26 cellular contexts compared by ENCODE assay signal in the genomic region with DNA sequence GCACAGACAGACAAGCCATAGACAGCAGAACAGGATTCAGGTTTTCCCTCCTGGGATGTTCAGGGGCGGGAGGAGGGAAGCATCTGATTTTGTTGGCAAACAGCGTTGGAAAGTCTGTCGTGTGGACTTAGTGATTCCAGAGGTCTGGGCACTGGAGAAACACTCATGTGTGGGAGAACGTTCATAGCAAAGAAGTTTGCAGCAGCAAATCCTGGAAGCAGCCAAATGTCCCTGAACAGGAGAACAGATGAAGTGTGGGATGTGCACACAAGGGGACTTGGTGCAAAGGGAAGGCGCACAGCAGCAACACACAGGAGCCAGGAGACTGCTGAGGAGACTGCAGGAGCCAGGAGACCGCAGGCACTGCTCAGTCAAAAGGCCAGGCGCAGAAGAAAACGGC.
"Had no signal": no experiment of that assay in that cellular context is flagged by ENCODE, and none has a peak within 500 bp of the region (broad histone marks: within the 10 kb centered on the region; RNA-seq: fewer than 3 reads in every experiment).

No MANE protein-coding gene starts in this region.

- H3K4me1 ChIP-seq: body of pancreas had no signal

- H3K4me1 Mint-ChIP-seq: activated CD4-positive, alpha-beta T cell treated with anti-CD3 and anti-CD28 coated beads for 36 hours; activated CD4-positive, alpha-beta T cell treated with anti-CD3 and anti-CD28 coated beads, Interleukin-2, amount 10 ng/mL, durations not matched to agents 24 days and 14 days; activated naive CD8-positive, alpha-beta T cell treated with anti-CD3 and anti-CD28 coated beads, Interleukin-2, amount 10 ng/mL, durations not matched to agents 7 days and 5 days had no signal

- H3K27me3 Mint-ChIP-seq: activated CD4-positive, alpha-beta T cell treated with anti-CD3 and anti-CD28 coated beads, Interleukin-2, amount 10 ng/mL, durations not matched to agents 24 days and 14 days had no signal

- H3K27ac Mint-ChIP-seq: activated CD4-positive, alpha-beta memory T cell treated with anti-CD3 and anti-CD28 coated beads for 36 hours; activated CD4-positive, alpha-beta T cell treated with anti-CD3 and anti-CD28 coated beads for 36 hours; activated CD4-positive, alpha-beta T cell treated with anti-CD3 and anti-CD28 coated beads, Interleukin-2, amount 10 ng/mL, durations not matched to agents 24 days and 14 days; activated CD8-positive, alpha-beta T cell treated with anti-CD3 and anti-CD28 coated beads, Interleukin-2, amount 10 ng/mL, durations not matched to agents 7 days and 5 days; activated naive CD4-positive, alpha-beta T cell treated with anti-CD3 and anti-CD28 coated beads for 36 hours; activated naive CD4-positive, alpha-beta T cell treated with anti-CD3 and anti-CD28 coated beads, Interleukin-2, amount 50 U/mL, for 72 hours; activated naive CD8-positive, alpha-beta T cell treated with anti-CD3 and anti-CD28 coated beads, Interleukin-2, amount 10 ng/mL, durations not matched to agents 7 days and 5 days; activated T-helper 1 cell treated with anti-CD3 and anti-CD28 coated beads, Interleukin-12 subunit alpha, Interleukin-12 subunit beta, Interleukin-2, Interleukin-4 antibody, amounts not matched to agents 30 ng/mL and 10 ng/mL and 1 ng/mL, durations not matched to agents 14 hours and 24 hours and 36 hours; activated T-helper 2 cell treated with anti-CD3 and anti-CD28 coated beads, Interferon-gamma antibody, Interleukin-2, Interleukin-4, amounts not matched to agents 10 μg/mL and 5 μg/mL and 100 μg/mL, durations not matched to agents 14 hours and 24 hours and 36 hours had no signal

- ATAC-seq: activated CD4-positive, alpha-beta T cell treated with anti-CD3 and anti-CD28 coated beads for 36 hours; activated CD8-positive, alpha-beta T cell treated with anti-CD3 and anti-CD28 coated beads, Interleukin-2, amount 10 ng/mL, durations not matched to agents 7 days and 5 days; activated naive CD4-positive, alpha-beta T cell treated with anti-CD3 and anti-CD28 coated beads, Interleukin-2, amount 50 U/mL, for 72 hours; body of pancreas had no signal

- H3K27ac ChIP-seq: body of pancreas, epithelial cell of prostate had no signal

- H3K9me3 Mint-ChIP-seq: activated CD4-positive, alpha-beta memory T cell treated with anti-CD3 and anti-CD28 coated beads for 36 hours; activated CD4-positive, alpha-beta T cell treated with anti-CD3 and anti-CD28 coated beads, Interleukin-2, amount 10 ng/mL, durations not matched to agents 24 days and 14 days; activated naive CD4-positive, alpha-beta T cell treated with anti-CD3 and anti-CD28 coated beads for 36 hours; activated naive CD4-positive, alpha-beta T cell treated with anti-CD3 and anti-CD28 coated beads, Interleukin-2, amount 50 U/mL, for 72 hours; activated T-helper 1 cell treated with anti-CD3 and anti-CD28 coated beads, Interleukin-12 subunit alpha, Interleukin-12 subunit beta, Interleukin-2, Interleukin-4 antibody, amounts not matched to agents 30 ng/mL and 10 ng/mL and 1 ng/mL, durations not matched to agents 14 hours and 24 hours and 36 hours; activated T-helper 2 cell treated with anti-CD3 and anti-CD28 coated beads, Interferon-gamma antibody, Interleukin-2, Interleukin-4, amounts not matched to agents 10 μg/mL and 5 μg/mL and 100 μg/mL, durations not matched to agents 14 hours and 24 hours and 36 hours had no signal

- H3K27me3 ChIP-seq: body of pancreas had no signal

- H3K36me3 Mint-ChIP-seq: activated CD4-positive, alpha-beta memory T cell treated with anti-CD3 and anti-CD28 coated beads for 36 hours; activated naive CD4-positive, alpha-beta T cell treated with anti-CD3 and anti-CD28 coated beads, Interleukin-2, amount 50 U/mL, for 72 hours; activated naive CD8-positive, alpha-beta T cell treated with anti-CD3 and anti-CD28 coated beads, Interleukin-2, amount 10 ng/mL, durations not matched to agents 7 days and 5 days had no signal

- H3K4me3 Mint-ChIP-seq: activated CD4-positive, alpha-beta memory T cell treated with anti-CD3 and anti-CD28 coated beads for 36 hours; activated CD4-positive, alpha-beta T cell treated with anti-CD3 and anti-CD28 coated beads for 36 hours; activated CD4-positive, alpha-beta T cell treated with anti-CD3 and anti-CD28 coated beads, Interleukin-2, amount 10 ng/mL, durations not matched to agents 24 days and 14 days; activated CD8-positive, alpha-beta T cell treated with anti-CD3 and anti-CD28 coated beads, Interleukin-2, amount 10 ng/mL, durations not matched to agents 7 days and 5 days; activated naive CD4-positive, alpha-beta T cell treated with anti-CD3 and anti-CD28 coated beads for 36 hours; activated naive CD8-positive, alpha-beta T cell treated with anti-CD3 and anti-CD28 coated beads, Interleukin-2, amount 10 ng/mL, durations not matched to agents 7 days and 5 days; activated T-helper 1 cell treated with anti-CD3 and anti-CD28 coated beads, Interleukin-12 subunit alpha, Interleukin-12 subunit beta, Interleukin-2, Interleukin-4 antibody, amounts not matched to agents 30 ng/mL and 10 ng/mL and 1 ng/mL, durations not matched to agents 14 hours and 24 hours and 36 hours had no signal

- H3K9me3 ChIP-seq: body of pancreas had no signal

- FAIRE-seq: colon, endometrium, endothelial cell of umbilical vein, frontal cortex had no signal

- DNase-seq: activated CD4-positive, alpha-beta memory T cell treated with anti-CD3 and anti-CD28 coated beads for 36 hours; activated CD4-positive, alpha-beta T cell treated with anti-CD3 and anti-CD28 coated beads for 36 hours; activated CD4-positive, alpha-beta T cell treated with anti-CD3 and anti-CD28 coated beads, Interleukin-2, amount 10 ng/mL, durations not matched to agents 24 days and 14 days; activated CD4-positive, CD25-positive, alpha-beta regulatory T cell; activated CD4-positive, CD25-positive, alpha-beta regulatory T cell treated with anti-CD3 and anti-CD28 coated beads, Interleukin-2, amount 50 U/mL, for 72 hours; activated CD8-positive, alpha-beta T cell treated with anti-CD3 and anti-CD28 coated beads, Interleukin-2, amount 10 ng/mL, durations not matched to agents 7 days and 5 days; activated effector memory CD4-positive, alpha-beta T cell treated with anti-CD3 and anti-CD28 coated beads, Interleukin-2, amount 50 U/mL, for 16 hours; activated naive CD4-positive, alpha-beta T cell treated with anti-CD3 and anti-CD28 coated beads for 36 hours; activated naive CD8-positive, alpha-beta T cell treated with anti-CD3 and anti-CD28 coated beads, Interleukin-2, amount 10 ng/mL, durations not matched to agents 7 days and 5 days; activated T-cell treated with anti-CD3 and anti-CD28 coated beads, Interleukin-2, amount 50 U/mL, for 1 hour; activated T-cell treated with anti-CD3 and anti-CD28 coated beads, Interleukin-2, amount 50 U/mL, for 48 hours; body of pancreas; caudate nucleus; cortex of kidney; effector CD8-positive, alpha-beta T cell; foreskin fibroblast; head of caudate nucleus; T-helper 2 cell had no signal

- H3K4me3 ChIP-seq: body of pancreas had no signal
